In genomic region chr15:85689729-85690128, GRCh38 we compare ENCODE assay signal across 8 cellular contexts.
DNase-seq lines count a peak whose midpoint lies in the region; ATAC-seq and FAIRE-seq lines count a peak whose summit lies in the region.

No MANE protein-coding gene starts in this region.

- H3K4me3 Mint-ChIP-seq in activated CD4-positive, alpha-beta T cell treated with anti-CD3 and anti-CD28 coated beads, Interleukin-2, amount 10 ng/mL, durations not matched to agents 7 days and 5 days, result peak overlapping the region; percentile 93

- DNase-seq in activated CD4-positive, alpha-beta T cell treated with anti-CD3 and anti-CD28 coated beads, Interleukin-2, amount 10 ng/mL, durations not matched to agents 7 days and 5 days, result peak; percentile 78
- peak; percentile 35 to 48 (median 45) for DNase-seq in effector memory CD4-positive, alpha-beta T cell
- DNase-seq in superior temporal gyrus (ENCODE audit: extremely low spot score) (peak; percentile 47), frontal cortex (ENCODE audit: low spot score in 2 of 2) (no peak)

- CTCF ChIA-PET in activated CD4-positive, alpha-beta T cell treated with anti-CD3 and anti-CD28 coated beads, Interleukin-2, amount 10 ng/mL, durations not matched to agents 7 days and 5 days (lab: Charles Lee), result interaction anchor here (0.7 to 2.4 kb wide), 6 partner anchors 13 to 107 kb away, joined by 3 to 8 read pairs (median 4); no protein-coding TSS in a partner anchor

- peaks cover 73% of the 10 kb centered on the region for H3K4me1 Mint-ChIP-seq in activated CD4-positive, alpha-beta T cell treated with anti-CD3 and anti-CD28 coated beads, Interleukin-2, amount 10 ng/mL, durations not matched to agents 7 days and 5 days

- H3K4me1 ChIP-seq in effector memory CD4-positive, alpha-beta T cell (ENCODE audit: control insufficient read depth, insufficient read depth, low read length, poor library complexity, severe bottlenecking), result peaks cover 46% of the 10 kb centered on the region
- peaks cover 3 to 4% of the 10 kb centered on the region in 2 donors for H3K4me1 ChIP-seq in mucosa of rectum (ENCODE audit: control insufficient read depth in 2 of 2, insufficient read depth in 2 of 2, low read length in 2 of 2)

- H3K9me3 ChIP-seq in effector memory CD4-positive, alpha-beta T cell (ENCODE audit: control insufficient read depth, low read length), result no peaks in the 10 kb centered on the region
- H3K9me3 ChIP-seq in mucosa of rectum (ENCODE audit: control insufficient read depth in 2 of 2, low read length in 2 of 2), result no peaks in the 10 kb centered on the region

- H3K9ac ChIP-seq in mucosa of rectum (ENCODE audit: low read depth in 1 of 2, low read length in 2 of 2), result peak overlapping the region; percentile 54 to 73

- ATAC-seq in GM19025 (IDR thresholded peaks at IDR 0.05; ENCODE audit: low read depth, unreplicated experiment) (peak; percentile 26), HG03432 (IDR thresholded peaks at IDR 0.05; ENCODE audit: unreplicated experiment) (peak; percentile 34), HG03025 (IDR thresholded peaks at IDR 0.05; ENCODE audit: low FRiP score, unreplicated experiment) (no peak)

- H3K27me3 Mint-ChIP-seq in activated CD4-positive, alpha-beta T cell treated with anti-CD3 and anti-CD28 coated beads, Interleukin-2, amount 10 ng/mL, durations not matched to agents 7 days and 5 days, result no peaks in the 10 kb centered on the region

- peak overlapping the region; percentile 89 for H3K27ac ChIP-seq in effector memory CD4-positive, alpha-beta T cell (ENCODE audit: insufficient read depth, low read length, poor library complexity, severe bottlenecking)
- peak overlapping the region; percentile 64 to 85 for H3K27ac ChIP-seq in mucosa of rectum (ENCODE audit: low read depth in 2 of 2, low read length in 2 of 2)

- H3K27ac Mint-ChIP-seq in activated CD4-positive, alpha-beta T cell treated with anti-CD3 and anti-CD28 coated beads, Interleukin-2, amount 10 ng/mL, durations not matched to agents 7 days and 5 days, result peak overlapping the region; percentile 98

- peak overlapping the region; percentile 59 for H3K4me3 ChIP-seq in effector memory CD4-positive, alpha-beta T cell (ENCODE audit: insufficient read depth, low read depth, low read length, poor library complexity, severe bottlenecking)
- H3K4me3 ChIP-seq in mucosa of rectum (ENCODE audit: low read length in 2 of 2), result peak overlapping the region; percentile 49 to 75

- POLR2A ChIA-PET in activated CD4-positive, alpha-beta T cell treated with anti-CD3 and anti-CD28 coated beads, Interleukin-2, amount 10 ng/mL, durations not matched to agents 7 days and 5 days (lab: Charles Lee), result interaction anchor here (0.7 to 3.1 kb wide), 4 partner anchors 13 to 107 kb away, joined by 3 to 13 read pairs (median 4); no protein-coding TSS in a partner anchor

- no peaks in the 10 kb centered on the region for H3K27me3 ChIP-seq in effector memory CD4-positive, alpha-beta T cell (replicated peaks; ENCODE audit: control insufficient read depth, insufficient read depth, low read length, poor library complexity, severe bottlenecking)
- H3K27me3 ChIP-seq in mucosa of rectum (ENCODE audit: control insufficient read depth in 2 of 2, insufficient read depth in 2 of 2, low read length in 2 of 2), result no peaks in the 10 kb centered on the region

- H3K36me3 ChIP-seq in effector memory CD4-positive, alpha-beta T cell (ENCODE audit: control insufficient read depth, insufficient read depth, low read length), result peaks cover 19% of the 10 kb centered on the region
- peaks cover 60 to 73% of the 10 kb centered on the region in 2 donors for H3K36me3 ChIP-seq in mucosa of rectum (ENCODE audit: control insufficient read depth in 2 of 2, insufficient read depth in 2 of 2, low read length in 2 of 2)

- H3K9me3 Mint-ChIP-seq in activated CD4-positive, alpha-beta T cell treated with anti-CD3 and anti-CD28 coated beads, Interleukin-2, amount 10 ng/mL, durations not matched to agents 7 days and 5 days, result no peaks in the 10 kb centered on the region

- no peak for FAIRE-seq in frontal cortex (lab: Jason Lieb, UNC)

- peaks cover 54% of the 10 kb centered on the region for H3K36me3 Mint-ChIP-seq in activated CD4-positive, alpha-beta T cell treated with anti-CD3 and anti-CD28 coated beads, Interleukin-2, amount 10 ng/mL, durations not matched to agents 7 days and 5 days (ENCODE audit: low read depth)

Comparison
In these comparisons a context has a peak if more than half of its experiments do, and no peak if none do; other contexts are left out.
1. DNase-seq: peak in activated CD4-positive, alpha-beta T cell treated with anti-CD3 and anti-CD28 coated beads, Interleukin-2, amount 10 ng/mL, durations not matched to agents 7 days and 5 days (single experiment), effector memory CD4-positive, alpha-beta T cell (3 of 3) and superior temporal gyrus (single experiment); none in frontal cortex (0 of 2).